In genomic region chr13:20940083-20940482, GRCh38 we compare ENCODE assay signal across 1 cellular context.
TF ChIP-seq lines count a peak whose summit lies in the region.

No MANE protein-coding gene starts in this region.

TF ChIP-seq in A549, 52 proteins besides CTCF, POLR2A, EP300 and RAD21 (continued from another document):
- TF ChIP-seq REST (IDR thresholded peaks at IDR 0.05) (no peak), CEBPB (IDR thresholded peaks at IDR 0.05) (peak; percentile 45 to 60; a peak in 3 of 4 replicates), GATA3 (IDR thresholded peaks at IDR 0.05; ENCODE audit: borderline replicate concordance) (peak; percentile 32; the same call in 1 of the 2 replicates)
TF ChIP-seq in A549: peak in this region for 2.
